In genomic region chr3:55235416-55235815, GRCh38 we compare ENCODE assay signal across 24 cellular contexts.
"Had no signal": no experiment of that assay in that cellular context is flagged by ENCODE, and none has a peak within 500 bp of the region (broad histone marks: within the 10 kb centered on the region; RNA-seq: fewer than 3 reads in every experiment).

No MANE protein-coding gene starts in this region.

- ATAC-seq: effector memory CD8-positive, alpha-beta T cell; gastrocnemius medialis; left lobe of liver; mucosa of descending colon; naive thymus-derived CD4-positive, alpha-beta T cell; right lobe of liver; stimulated activated naive CD8-positive, alpha-beta T cell treated with anti-CD3 and anti-CD28 coated beads, Interleukin-15, amount 100 ng/mL, for 72 hours; upper lobe of right lung had no signal

- H3K4me3 ChIP-seq: esophagus squamous epithelium, gastrocnemius medialis, mucosa of descending colon, neural progenitor cell, right lobe of liver, suprapubic skin, transverse colon, upper lobe of right lung, uterus had no signal

- H3K9me3 ChIP-seq: esophagus squamous epithelium, gastrocnemius medialis, mucosa of descending colon, right lobe of liver, suprapubic skin, transverse colon, upper lobe of right lung, uterus had no signal

- H3K9ac ChIP-seq: neural progenitor cell, parathyroid adenoma had no signal

- H3K36me3 ChIP-seq: esophagus squamous epithelium, gastrocnemius medialis, neural progenitor cell, right lobe of liver, suprapubic skin, transverse colon, upper lobe of right lung, uterus had no signal

- DNase-seq: cortex of kidney; effector memory CD8-positive, alpha-beta T cell; erythroblast; esophagus squamous epithelium; foreskin fibroblast; gastrocnemius medialis; head of caudate nucleus; kidney; mucosa of descending colon; naive thymus-derived CD4-positive, alpha-beta T cell; right lobe of liver; small intestine; stimulated activated CD4-positive, alpha-beta T cell treated with anti-CD3 and anti-CD28 coated beads, Interleukin-15, amount 100 ng/mL, for 24 hours; stimulated activated CD4-positive, alpha-beta T cell treated with anti-CD3 and anti-CD28 coated beads, Interleukin-4, amount 100 ng/mL, for 1 hour; stimulated activated CD8-positive, alpha-beta memory T cell treated with anti-CD3 and anti-CD28 coated beads, Interleukin-4, amount 100 ng/mL, for 48 hours; stimulated activated naive CD4-positive, alpha-beta T cell; stimulated activated naive CD8-positive, alpha-beta T cell treated with anti-CD3 and anti-CD28 coated beads, Interleukin-15, amount 100 ng/mL, for 72 hours; transverse colon; upper lobe of right lung; uterus had no signal

- H3K27me3 ChIP-seq: esophagus squamous epithelium, gastrocnemius medialis, neural progenitor cell, right lobe of liver, suprapubic skin, transverse colon, upper lobe of right lung, uterus had no signal

- H3K4me1 ChIP-seq: esophagus squamous epithelium, gastrocnemius medialis, neural progenitor cell, parathyroid adenoma, right lobe of liver, suprapubic skin, transverse colon, upper lobe of right lung, uterus had no signal
